Comparison of ENCODE assay signal across 6 cellular contexts in genomic region chr1:45023663-45024062, GRCh38.
"Had no signal": no experiment of that assay in that cellular context is flagged by ENCODE, and none has a peak within 500 bp of the region (broad histone marks: within the 10 kb centered on the region; RNA-seq: fewer than 3 reads in every experiment).

No MANE protein-coding gene starts in this region.

- H3K4me2 ChIP-seq: KMS-11 had no signal

- FAIRE-seq: HTR-8/SVneo had no signal

- H3K27ac ChIP-seq: HL-60, KMS-11 had no signal

- DNase-seq: IMR-90, KBM-7, KG1 had no signal

- H3K9ac ChIP-seq: KMS-11 had no signal
